9 cellular contexts compared by ENCODE assay signal in genomic region chr11:29518389-29519174, GRCh38.
A peak's percentile ranks its signal among the peaks of the same experiment; 100 is the strongest.
DNase-seq lines count a peak whose midpoint lies in the region; ATAC-seq and TF ChIP-seq lines count a peak whose summit lies in the region.
"Had no signal": no experiment of that assay in that cellular context is flagged by ENCODE, and none has a peak within 500 bp of the region (broad histone marks: within the 10 kb centered on the region; RNA-seq: fewer than 3 reads in every experiment).

No MANE protein-coding gene starts in this region.

- H3K4me3 Mint-ChIP-seq in immature natural killer cell = no peak overlapping the region
- H3K4me3 Mint-ChIP-seq: IgD-negative memory B cell had no signal

- H3K9me3 Mint-ChIP-seq in immature natural killer cell = peaks cover 7 to 38% (median 23%) of the 10 kb centered on the region in 6 donors

- peak; percentile 98 for DNase-seq in MV-4-11 (lab: John Stamatoyannopoulos, UW)
- DNase-seq in cardiac fibroblast (ENCODE audit: low read depth in 2 of 2) = peak; percentile 31 to 34
- DNase-seq in immature natural killer cell = no peak
- no peak for DNase-seq in activated CD8-positive, alpha-beta memory T cell treated with anti-CD3 and anti-CD28 coated beads for 24 hours

- no peaks in the 10 kb centered on the region for H3K4me1 Mint-ChIP-seq in immature natural killer cell
- H3K4me1 Mint-ChIP-seq: IgD-negative memory B cell had no signal

- no peak overlapping the region for H3K4me3 ChIP-seq in cardiac fibroblast (replicated peaks in 1 of 2; ENCODE audit: low read depth in 2 of 2, low read length in 2 of 2)

- peak; percentile 62 for TF ChIP-seq CTCF in 22Rv1 (IDR thresholded peaks at IDR 0.05)
- peak; percentile 27 for TF ChIP-seq CTCF in cardiac fibroblast (IDR thresholded peaks at IDR 0.05; ENCODE audit: low read depth, low read length)

- ATAC-seq in GM18909 (IDR thresholded peaks at IDR 0.05; ENCODE audit: poor library complexity, unreplicated experiment) (peak; percentile 59), GM21381 (IDR thresholded peaks at IDR 0.05; ENCODE audit: unreplicated experiment) (no peak), GM21515 (IDR thresholded peaks at IDR 0.05; ENCODE audit: unreplicated experiment) (no peak)

- H3K27ac ChIP-seq in 22Rv1 = no peak overlapping the region

- no peaks in the 10 kb centered on the region for H3K36me3 Mint-ChIP-seq in immature natural killer cell
- H3K36me3 Mint-ChIP-seq: IgD-negative memory B cell had no signal

- H3K27ac Mint-ChIP-seq in immature natural killer cell = no peak overlapping the region
- H3K27ac Mint-ChIP-seq: IgD-negative memory B cell had no signal

- peaks cover 0 to 2% (median 0%) of the 10 kb centered on the region in 3 donors for H3K27me3 Mint-ChIP-seq in immature natural killer cell (ENCODE audit: low read depth in 3 of 3)
- H3K27me3 Mint-ChIP-seq: IgD-negative memory B cell had no signal

Comparison
In these comparisons a context has a peak if more than half of its experiments do, and no peak if none do; other contexts are left out.
1. DNase-seq: peak in MV-4-11 (single experiment) and cardiac fibroblast (2 of 2); none in immature natural killer cell (0 of 3) and activated CD8-positive, alpha-beta memory T cell treated with anti-CD3 and anti-CD28 coated beads for 24 hours (single experiment).